Comparison of ENCODE assay signal across 23 cellular contexts in genomic region chrX:44063611-44064010, GRCh38.
"Had no signal": no experiment of that assay in that cellular context is flagged by ENCODE, and none has a peak within 500 bp of the region (broad histone marks: within the 10 kb centered on the region; RNA-seq: fewer than 3 reads in every experiment).

No MANE protein-coding gene starts in this region.

- DNase-seq: cerebellar nuclear complex; dorsolateral prefrontal cortex; effector CD4-positive, alpha-beta T cell; foreskin melanocyte; naive thymus-derived CD8-positive, alpha-beta T cell; nephron progenitor cell; nucleus accumbens; stimulated activated CD4-positive, alpha-beta T cell treated with anti-CD3 and anti-CD28 coated beads, Interleukin-12 subunit alpha, Interleukin-12 subunit beta, amount 100 ng/mL, for 4 hours; stimulated activated CD4-positive, alpha-beta T cell treated with anti-CD3 and anti-CD28 coated beads, Interleukin-1b, Interleukin-23, amount 100 ng/mL, for 48 hours; stimulated activated CD4-positive, alpha-beta T cell treated with anti-CD3 and anti-CD28 coated beads, Interleukin-4, amount 100 ng/mL, for 24 hours; stimulated activated naive CD4-positive, alpha-beta T cell treated with Interleukin-2 at 50 U/mL for 16 hours; stomach; testis; tibial artery; upper lobe of left lung had no signal

- H3K4me3 ChIP-seq: dorsolateral prefrontal cortex, esophagus muscularis mucosa, prostate gland, right atrium auricular region, smooth muscle cell, stomach, testis, tibial artery, upper lobe of left lung had no signal

- H3K27ac Mint-ChIP-seq: naive thymus-derived CD8-positive, alpha-beta T cell; nephron progenitor cell; stimulated activated effector memory CD8-positive, alpha-beta T cell treated with anti-CD3 and anti-CD28 coated beads, Interleukin-12 subunit alpha, Interleukin-12 subunit beta, amount 100 ng/mL, for 72 hours had no signal

- H3K4me1 Mint-ChIP-seq: naive thymus-derived CD8-positive, alpha-beta T cell; stimulated activated effector memory CD8-positive, alpha-beta T cell treated with anti-CD3 and anti-CD28 coated beads, Interleukin-12 subunit alpha, Interleukin-12 subunit beta, amount 100 ng/mL, for 72 hours had no signal

- H3K9me3 ChIP-seq: esophagus muscularis mucosa, prostate gland, right atrium auricular region, stomach, testis, tibial artery, upper lobe of left lung had no signal

- H3K27me3 Mint-ChIP-seq: naive thymus-derived CD8-positive, alpha-beta T cell had no signal

- H3K4me1 ChIP-seq: esophagus muscularis mucosa, prostate gland, right atrium auricular region, stomach, testis, tibial artery, upper lobe of left lung had no signal

- H3K36me3 Mint-ChIP-seq: stimulated activated effector memory CD8-positive, alpha-beta T cell treated with anti-CD3 and anti-CD28 coated beads, Interleukin-12 subunit alpha, Interleukin-12 subunit beta, amount 100 ng/mL, for 72 hours had no signal

- H3K4me2 ChIP-seq: smooth muscle cell had no signal

- ATAC-seq: left lobe of liver; naive thymus-derived CD8-positive, alpha-beta T cell; sciatic nerve; stimulated activated effector memory CD8-positive, alpha-beta T cell treated with anti-CD3 and anti-CD28 coated beads, Interleukin-12 subunit alpha, Interleukin-12 subunit beta, amount 100 ng/mL, for 72 hours had no signal

- H3K27me3 ChIP-seq: right atrium auricular region, testis, tibial artery, upper lobe of left lung had no signal

- H3K9me3 Mint-ChIP-seq: stimulated activated effector memory CD8-positive, alpha-beta T cell treated with anti-CD3 and anti-CD28 coated beads, Interleukin-12 subunit alpha, Interleukin-12 subunit beta, amount 100 ng/mL, for 72 hours had no signal

- H3K36me3 ChIP-seq: esophagus muscularis mucosa, prostate gland, right atrium auricular region, stomach, tibial artery, upper lobe of left lung had no signal

- H3K27ac ChIP-seq: dorsolateral prefrontal cortex, epithelial cell of prostate, esophagus muscularis mucosa, prostate gland, right atrium auricular region, stomach, testis, tibial artery, upper lobe of left lung had no signal

- H3K4me3 Mint-ChIP-seq: naive thymus-derived CD8-positive, alpha-beta T cell; nephron progenitor cell; stimulated activated effector memory CD8-positive, alpha-beta T cell treated with anti-CD3 and anti-CD28 coated beads, Interleukin-12 subunit alpha, Interleukin-12 subunit beta, amount 100 ng/mL, for 72 hours had no signal
